12 cellular contexts compared by ENCODE assay signal in the genomic region with DNA sequence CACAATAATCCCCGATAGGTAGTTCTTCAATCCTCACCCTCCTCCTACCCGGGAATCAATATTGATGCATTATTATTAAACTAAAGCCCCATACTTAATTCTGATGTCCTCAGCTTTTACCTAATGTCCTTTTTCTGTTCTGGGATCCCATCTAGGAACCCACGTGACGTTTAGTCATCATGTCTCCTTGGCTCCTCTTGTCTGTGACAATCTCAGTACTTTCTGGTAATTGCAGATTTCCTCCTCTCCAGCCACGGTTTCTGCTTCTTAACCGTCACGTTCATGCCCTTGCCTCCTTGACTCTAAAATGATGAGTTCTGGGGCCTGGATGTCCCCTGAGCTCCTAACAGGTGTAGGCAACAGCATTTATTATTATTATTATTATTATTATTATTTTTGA. TPM values are rescaled to one million over a fixed set of nuclear protein-coding genes. Genes with fewer than 3 reads are reported as not detected.
A peak's percentile ranks its signal among the peaks of the same experiment; 100 is the strongest.
DNase-seq lines count a peak whose midpoint lies in the region; TF ChIP-seq lines count a peak whose summit lies in the region.
"Had no signal": no experiment of that assay in that cellular context is flagged by ENCODE, and none has a peak within 500 bp of the region (broad histone marks: within the 10 kb centered on the region; RNA-seq: fewer than 3 reads in every experiment).

No MANE protein-coding gene starts in this region.

- no peak overlapping the region for H3K4me3 Mint-ChIP-seq in chondrocyte (ENCODE audit: unreplicated experiment)
- H3K4me3 Mint-ChIP-seq: endodermal cell had no signal

- H3K9me3 Mint-ChIP-seq in chondrocyte (ENCODE audit: low read depth) = no peaks in the 10 kb centered on the region

- H3K27me3 Mint-ChIP-seq in chondrocyte (ENCODE audit: low read depth) = no peaks in the 10 kb centered on the region

- no peaks in the 10 kb centered on the region for H3K36me3 Mint-ChIP-seq in chondrocyte (ENCODE audit: low read depth)

- H3K27ac Mint-ChIP-seq in chondrocyte (ENCODE audit: unreplicated experiment) = peak overlapping the region; percentile 87
- H3K27ac Mint-ChIP-seq: endodermal cell had no signal

- DNase-seq in SKM-1 treated with dmso at 0.1 percent for 144 hours (lab: John Stamatoyannopoulos, UW; ENCODE audit: unreplicated experiment) (peak; percentile 39), SKM-1 (lab: John Stamatoyannopoulos, UW; ENCODE audit: unreplicated experiment) (no peak), NCI-H2227 (lab: John Stamatoyannopoulos, UW; ENCODE audit: unreplicated experiment) (peak; percentile 46), chondrocyte (ENCODE audit: low spot score) (no peak), stromal cell of bone marrow (ENCODE audit: low read depth) (peak; percentile 16), activated gamma-delta T cell (lab: John Stamatoyannopoulos, UW) (no peak), C1 segment of cervical spinal cord (lab: John Stamatoyannopoulos, UW) (no peak)
- no peak for DNase-seq in activated CD4-positive, alpha-beta T cell treated with anti-CD3 and anti-CD28 coated beads for 48 hours
- DNase-seq: DND-41, endodermal cell had no signal

- TF ChIP-seq CTCF in chondrocyte (IDR thresholded peaks at IDR 0.05) = no peak

- H3K4me1 Mint-ChIP-seq in chondrocyte (ENCODE audit: low read depth) = peaks cover 55% of the 10 kb centered on the region

RNA-seq across cellular contexts. Expression of a gene that starts 2.9 kb away (rescaled TPM):
- 56.9 to 67.1 TPM (median 66.3 TPM) in 3 replicates for total RNA-seq in chondrocyte

RNA-seq across cellular contexts. Expression of a gene that starts 43.8 kb away (rescaled TPM):
- not detected in 3 replicates for total RNA-seq in chondrocyte
- total RNA-seq: endodermal cell, glomerular endothelial cell, left colon had no signal

Comparison
In these comparisons a context has a peak if more than half of its experiments do, and no peak if none do; other contexts are left out.
1. DNase-seq: peak in SKM-1 treated with dmso at 0.1 percent for 144 hours (single experiment), NCI-H2227 (single experiment) and stromal cell of bone marrow (single experiment); none in SKM-1 (single experiment), chondrocyte (single experiment), activated gamma-delta T cell (single experiment), C1 segment of cervical spinal cord (0 of 14) and activated CD4-positive, alpha-beta T cell treated with anti-CD3 and anti-CD28 coated beads for 48 hours (single experiment).